Comparison of ENCODE assay signal across 21 cellular contexts in the genomic region with DNA sequence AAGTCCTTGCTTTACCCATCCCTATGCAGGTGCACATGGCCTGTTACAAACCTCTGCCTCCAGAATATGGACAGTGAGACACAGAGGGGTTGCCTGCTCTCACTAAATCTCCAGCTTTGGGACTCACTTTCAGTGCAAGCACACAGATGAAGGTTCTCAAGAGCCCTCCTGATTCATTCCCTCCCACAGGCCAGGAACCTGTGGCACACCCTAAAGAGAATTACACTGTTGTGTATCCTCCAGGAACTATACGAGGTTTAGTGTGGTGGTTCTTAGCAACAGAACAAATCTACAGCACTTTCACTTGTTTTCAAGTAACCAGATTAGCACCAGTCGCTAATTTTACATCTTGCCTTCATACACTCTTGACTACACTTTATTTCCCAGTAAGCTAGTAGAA.
DNase-seq lines count a peak whose midpoint lies in the region; ATAC-seq and TF ChIP-seq lines count a peak whose summit lies in the region.
"Had no signal": no experiment of that assay in that cellular context is flagged by ENCODE, and none has a peak within 500 bp of the region (broad histone marks: within the 10 kb centered on the region; RNA-seq: fewer than 3 reads in every experiment).

No MANE protein-coding gene starts in this region.

- peak; percentile 75 for ATAC-seq in mucosa of descending colon
- no peak for ATAC-seq in HG03025 (IDR thresholded peaks at IDR 0.05; ENCODE audit: low FRiP score, unreplicated experiment)
- ATAC-seq: A549 had no signal

- CTCF ChIA-PET in HEK293 (lab: Yijun Ruan, JAX) = no interaction called here

- H3K4me3 ChIP-seq in HEK293 (ENCODE audit: low read depth, low read length) (no peak overlapping the region), mucosa of descending colon (no peak overlapping the region)
- H3K4me3 ChIP-seq: A549; BLaER1 treated with 17β-estradiol and CSF1 and Interleukin-3, amounts not matched to agents 10 nM and 100 nM; HAP-1 had no signal

- DNase-seq in kidney tubule cell (ENCODE audit: low spot score) (peak; percentile 9), mucosa of descending colon (no peak), renal cortical epithelial cell (ENCODE audit: low read depth) (peak; percentile 16), SIG-M5 treated with dmso at 0.1 percent for 504 hours (lab: John Stamatoyannopoulos, UW; ENCODE audit: unreplicated experiment) (no peak), NCI-H82 treated with DMSO at 0.1 percent for 48 hours (lab: John Stamatoyannopoulos, UW; ENCODE audit: unreplicated experiment) (no peak)
- DNase-seq: 8988T; ACHN; AML-193; BE2C; CD4-positive, alpha-beta T cell; CD8-positive, alpha-beta memory T cell; DMS 273 treated with DMSO at 0.1 percent for 48 hours; DMS79; EL; GDM1; GOT3 had no signal

- TF ChIP-seq CTCF in HEK293 (tag by site-specific recombination; IDR thresholded peaks at IDR 0.05) (no peak), mucosa of descending colon (IDR thresholded peaks at IDR 0.05) (no peak)

- H3K4me1 ChIP-seq in HEK293 (ENCODE audit: control insufficient read depth, insufficient read depth, low read length) = no peaks in the 10 kb centered on the region
- H3K4me1 ChIP-seq in mucosa of descending colon (ENCODE audit: low read depth) = peaks cover 6% of the 10 kb centered on the region
- H3K4me1 ChIP-seq: A549; BLaER1 treated with 17β-estradiol and CSF1 and Interleukin-3, amounts not matched to agents 10 nM and 100 nM; HAP-1 had no signal

- H3K36me3 ChIP-seq in HEK293 (ENCODE audit: control insufficient read depth in 2 of 2, insufficient read depth in 1 of 2, low read length in 2 of 2) (no peaks in the 10 kb centered on the region), mucosa of descending colon (ENCODE audit: low read depth) (no peaks in the 10 kb centered on the region)
- H3K36me3 ChIP-seq: BE2C; BLaER1 treated with 17β-estradiol and CSF1 and Interleukin-3, amounts not matched to agents 10 nM and 100 nM; HAP-1 had no signal

- no peak overlapping the region for H3K27ac ChIP-seq in HEK293 (ENCODE audit: extremely low read depth, low read depth, low read length)
- H3K27ac ChIP-seq: A549; BLaER1 treated with 17β-estradiol and CSF1 and Interleukin-3, amounts not matched to agents 10 nM and 100 nM had no signal

- POLR2A ChIA-PET in HEK293 (lab: Yijun Ruan, JAX) = no interaction called here

- intact Hi-C loops in mucosa of descending colon (cut with DNase I, micrococcal nuclease) = no loop called here

- H3K9me3 ChIP-seq in HEK293 (ENCODE audit: control insufficient read depth, insufficient read depth, low read depth, low read length) = no peaks in the 10 kb centered on the region
- no peaks in the 10 kb centered on the region for H3K9me3 ChIP-seq in mucosa of descending colon
- H3K9me3 ChIP-seq: A549; BE2C; BLaER1 treated with 17β-estradiol and CSF1 and Interleukin-3, amounts not matched to agents 10 nM and 100 nM; HAP-1 had no signal

TF ChIP-seq in HEK293, 187 proteins besides CTCF, POLR2A, EP300 and RAD21:
- no peak for TF ChIP-seq ZNF138 (tag by site-specific recombination; IDR thresholded peaks at IDR 0.05; ENCODE audit: borderline replicate concordance)
- TF ChIP-seq ZFP3 (tag by site-specific recombination; IDR thresholded peaks at IDR 0.05; ENCODE audit: low read depth) = no peak
- TF ChIP-seq SCRT1 (tag by site-specific recombination; IDR thresholded peaks at IDR 0.05; ENCODE audit: borderline replicate concordance) = 0 out of 2 replicates have a peak, but pooled peaks have one; percentile 44

Comparison
In these comparisons a context has a peak if more than half of its experiments do, and no peak if none do; other contexts are left out.
1. DNase-seq: peak in kidney tubule cell (single experiment) and renal cortical epithelial cell (single experiment); none in mucosa of descending colon (0 of 3), SIG-M5 treated with dmso at 0.1 percent for 504 hours (single experiment) and NCI-H82 treated with DMSO at 0.1 percent for 48 hours (single experiment).